ENCODE assay signal across 22 cellular contexts in genomic region chr9:126703330-126704156, GRCh38.
DNase-seq lines count a peak whose midpoint lies in the region; ATAC-seq and TF ChIP-seq lines count a peak whose summit lies in the region.
"Had no signal": no experiment of that assay in that cellular context is flagged by ENCODE, and none has a peak within 500 bp of the region (broad histone marks: within the 10 kb centered on the region; RNA-seq: fewer than 3 reads in every experiment).

No MANE protein-coding gene starts in this region.

- intact Hi-C loops in activated CD4-positive, alpha-beta memory T cell treated with anti-CD3 and anti-CD28 coated beads for 36 hours (cut with micrococcal nuclease) = no loop called here
- intact Hi-C loops in sigmoid colon (cut with DNase I) = no loop called here

- peaks cover 18% of the 10 kb centered on the region for H3K4me1 Mint-ChIP-seq in activated CD4-positive, alpha-beta memory T cell treated with anti-CD3 and anti-CD28 coated beads for 36 hours (ENCODE audit: low read depth)
- H3K4me1 Mint-ChIP-seq in activated CD4-positive, alpha-beta memory T cell treated with anti-CD3 and anti-CD28 coated beads, Interleukin-2, amount 10 ng/mL, durations not matched to agents 7 days and 5 days = peaks cover 13% of the 10 kb centered on the region

- TF ChIP-seq POLR2A in NB4 (IDR thresholded peaks at IDR 0.05; ENCODE audit: extremely low read depth, insufficient read length) = no peak
- no peak for TF ChIP-seq POLR2A in sigmoid colon (IDR thresholded peaks at IDR 0.05)

- TF ChIP-seq EP300 in sigmoid colon (IDR thresholded peaks at IDR 0.05) = no peak

- H3K27me3 ChIP-seq in layer of hippocampus (ENCODE audit: control insufficient read depth, insufficient read depth, low read length) (peaks cover 20% of the 10 kb centered on the region), sigmoid colon (peaks cover 5 to 71% (median 34%) of the 10 kb centered on the region in 3 donors)
- H3K27me3 ChIP-seq: BLaER1, vagina had no signal

- H3K9me3 ChIP-seq in sigmoid colon = no peaks in the 10 kb centered on the region
- H3K9me3 ChIP-seq: BLaER1, breast epithelium, gastroesophageal sphincter, prostate gland, vagina had no signal

- CTCF ChIA-PET in activated CD4-positive, alpha-beta memory T cell treated with anti-CD3 and anti-CD28 coated beads for 36 hours (lab: Charles Lee) = interaction anchor here (0.6 to 8.2 kb wide), 21 partner anchors 7 to 96 kb away, joined by 3 to 447 read pairs (median 4); no protein-coding TSS in a partner anchor
- CTCF ChIA-PET in activated CD4-positive, alpha-beta memory T cell treated with anti-CD3 and anti-CD28 coated beads, Interleukin-2, amount 10 ng/mL, durations not matched to agents 7 days and 5 days (lab: Charles Lee) = interaction anchor here (0.9 to 10.7 kb wide), 14 partner anchors 8 to 102 kb away, joined by 3 to 436 read pairs (median 4); partner anchors contain the start of gene ZBTB43

- H3K27ac Mint-ChIP-seq in activated CD4-positive, alpha-beta memory T cell treated with anti-CD3 and anti-CD28 coated beads for 36 hours = no peak overlapping the region
- H3K27ac Mint-ChIP-seq in activated CD4-positive, alpha-beta memory T cell treated with anti-CD3 and anti-CD28 coated beads, Interleukin-2, amount 10 ng/mL, durations not matched to agents 7 days and 5 days = no peak overlapping the region
- H3K27ac Mint-ChIP-seq: nephron progenitor cell had no signal

- H3K4me3 ChIP-seq in NB4 (ENCODE audit: low read depth, low read length) = no peak overlapping the region
- no peak overlapping the region for H3K4me3 ChIP-seq in sigmoid colon
- H3K4me3 ChIP-seq: BLaER1, gastroesophageal sphincter, prostate gland, vagina had no signal

- H3K36me3 ChIP-seq in sigmoid colon = no peaks in the 10 kb centered on the region
- H3K36me3 ChIP-seq: BLaER1, breast epithelium, gastroesophageal sphincter, prostate gland, vagina had no signal

- no peak for ATAC-seq in GM18867 (IDR thresholded peaks at IDR 0.05; ENCODE audit: unreplicated experiment)
- ATAC-seq: gastroesophageal sphincter had no signal

- POLR2A ChIA-PET in activated CD4-positive, alpha-beta memory T cell treated with anti-CD3 and anti-CD28 coated beads for 36 hours (lab: Charles Lee) = interaction anchor here (1.2 kb wide), 1 partner anchor 20 kb away, joined by 3 read pairs; no protein-coding TSS in a partner anchor
- POLR2A ChIA-PET in activated CD4-positive, alpha-beta memory T cell treated with anti-CD3 and anti-CD28 coated beads, Interleukin-2, amount 10 ng/mL, durations not matched to agents 7 days and 5 days (lab: Charles Lee) = interaction anchor here (1.0 to 4.4 kb wide), 3 partner anchors 20 to 102 kb away, joined by 4 to 31 read pairs (median 8); partner anchors contain the start of gene ZBTB43

- TF ChIP-seq CTCF in NB4 (IDR thresholded peaks at IDR 0.05; ENCODE audit: low read depth, low read length) (no peak), sigmoid colon (IDR thresholded peaks at IDR 0.05) (no peak)

- H3K4me1 ChIP-seq in sigmoid colon = peaks cover 0 to 18% (median 16%) of the 10 kb centered on the region in 4 donors
- H3K4me1 ChIP-seq: prostate gland had no signal

- no peak overlapping the region for H3K4me3 Mint-ChIP-seq in activated CD4-positive, alpha-beta memory T cell treated with anti-CD3 and anti-CD28 coated beads for 36 hours
- H3K4me3 Mint-ChIP-seq in activated CD4-positive, alpha-beta memory T cell treated with anti-CD3 and anti-CD28 coated beads, Interleukin-2, amount 10 ng/mL, durations not matched to agents 7 days and 5 days = no peak overlapping the region

- H3K27me3 Mint-ChIP-seq in activated CD4-positive, alpha-beta memory T cell treated with anti-CD3 and anti-CD28 coated beads for 36 hours = peaks cover 28% of the 10 kb centered on the region
- peaks cover 26% of the 10 kb centered on the region for H3K27me3 Mint-ChIP-seq in activated CD4-positive, alpha-beta memory T cell treated with anti-CD3 and anti-CD28 coated beads, Interleukin-2, amount 10 ng/mL, durations not matched to agents 7 days and 5 days

- DNase-seq in activated CD4-positive, alpha-beta memory T cell treated with anti-CD3 and anti-CD28 coated beads for 36 hours = peak; percentile 6
- no peak for DNase-seq in activated CD4-positive, alpha-beta memory T cell treated with anti-CD3 and anti-CD28 coated beads, Interleukin-2, amount 10 ng/mL, durations not matched to agents 7 days and 5 days
- DNase-seq in NB4 (ENCODE audit: low read depth) (peak; percentile 1), sigmoid colon (peak; percentile 33), cortex of kidney (lab: John Stamatoyannopoulos, UW) (no peak), NCI-H2107 treated with DMSO at 0.1 percent for 48 hours (lab: John Stamatoyannopoulos, UW; ENCODE audit: unreplicated experiment) (no peak)
- DNase-seq: 8988T; activated CD4-positive, alpha-beta T cell treated with anti-CD3 and anti-CD28 coated beads for 1 hour; erythroblast; KBM-7; midbrain; NCI-H1694 treated with DMSO at 0.1 percent for 48 hours; nephron progenitor cell; SHP77; small intestine had no signal

- H3K27ac ChIP-seq in layer of hippocampus (ENCODE audit: low read depth, low read length) (peak overlapping the region; percentile 60), sigmoid colon (no peak overlapping the region)
- H3K27ac ChIP-seq: BLaER1, gastroesophageal sphincter, prostate gland, vagina had no signal

- 85 to 89% methylated on average over 13 of the region's 13 CpGs for WGBS in sigmoid colon, 2 donors

- no peaks in the 10 kb centered on the region for H3K9me3 Mint-ChIP-seq in activated CD4-positive, alpha-beta memory T cell treated with anti-CD3 and anti-CD28 coated beads for 36 hours
- no peaks in the 10 kb centered on the region for H3K9me3 Mint-ChIP-seq in activated CD4-positive, alpha-beta memory T cell treated with anti-CD3 and anti-CD28 coated beads, Interleukin-2, amount 10 ng/mL, durations not matched to agents 7 days and 5 days
- H3K9me3 Mint-ChIP-seq: nephron progenitor cell had no signal

- H3K36me3 Mint-ChIP-seq in activated CD4-positive, alpha-beta memory T cell treated with anti-CD3 and anti-CD28 coated beads for 36 hours = no peaks in the 10 kb centered on the region
- no peaks in the 10 kb centered on the region for H3K36me3 Mint-ChIP-seq in activated CD4-positive, alpha-beta memory T cell treated with anti-CD3 and anti-CD28 coated beads, Interleukin-2, amount 10 ng/mL, durations not matched to agents 7 days and 5 days (ENCODE audit: low read depth)

Comparison
In these comparisons a context has a peak if more than half of its experiments do, and no peak if none do; other contexts are left out.
1. DNase-seq: peak in activated CD4-positive, alpha-beta memory T cell treated with anti-CD3 and anti-CD28 coated beads for 36 hours (single experiment), NB4 (single experiment) and sigmoid colon (single experiment); none in activated CD4-positive, alpha-beta memory T cell treated with anti-CD3 and anti-CD28 coated beads, Interleukin-2, amount 10 ng/mL, durations not matched to agents 7 days and 5 days (single experiment), cortex of kidney (single experiment) and NCI-H2107 treated with DMSO at 0.1 percent for 48 hours (single experiment).